13 cellular contexts compared by ENCODE assay signal in genomic region chr14:100117647-100118376, GRCh38. TPM values are rescaled to one million over a fixed set of nuclear protein-coding genes. Genes with fewer than 3 reads are reported as not detected.
DNase-seq lines count a peak whose midpoint lies in the region; ATAC-seq, FAIRE-seq and TF ChIP-seq lines count a peak whose summit lies in the region.
"Had no signal": no experiment of that assay in that cellular context is flagged by ENCODE, and none has a peak within 500 bp of the region (broad histone marks: within the 10 kb centered on the region; RNA-seq: fewer than 3 reads in every experiment).

No MANE protein-coding gene starts in this region.

- POLR2A ChIA-PET in activated CD4-positive, alpha-beta T cell treated with anti-CD3 and anti-CD28 coated beads for 36 hours (lab: Charles Lee) = no interaction called here

- H3K27me3 ChIP-seq in small intestine (ENCODE audit: control insufficient read depth in 2 of 2, insufficient read depth in 2 of 2, low read length in 2 of 2) (no peaks in the 10 kb centered on the region), aorta (ENCODE audit: control insufficient read depth in 1 of 2, insufficient read depth in 2 of 2, low read length in 1 of 2) (no peaks in the 10 kb centered on the region), ascending aorta (no peaks in the 10 kb centered on the region)
- H3K27me3 ChIP-seq: testis had no signal

- H3K36me3 ChIP-seq in small intestine (ENCODE audit: control insufficient read depth in 2 of 2, insufficient read depth in 2 of 2, low read length in 2 of 2) = no peaks in the 10 kb centered on the region
- no peaks in the 10 kb centered on the region for H3K36me3 ChIP-seq in aorta (ENCODE audit: control insufficient read depth in 1 of 2, insufficient read depth in 2 of 2, low read length in 1 of 2)
- no peaks in the 10 kb centered on the region for H3K36me3 ChIP-seq in ascending aorta

- H3K4me1 ChIP-seq in small intestine (ENCODE audit: control insufficient read depth in 2 of 2, insufficient read depth in 1 of 2, low read depth in 1 of 2, low read length in 1 of 2) = no peaks in the 10 kb centered on the region
- H3K4me1 ChIP-seq in aorta (ENCODE audit: control insufficient read depth in 1 of 2, insufficient read depth in 2 of 2, low read length in 2 of 2) = no peaks in the 10 kb centered on the region
- no peaks in the 10 kb centered on the region for H3K4me1 ChIP-seq in ascending aorta
- H3K4me1 ChIP-seq: testis had no signal

- no peak overlapping the region for H3K4me3 Mint-ChIP-seq in activated CD4-positive, alpha-beta T cell treated with anti-CD3 and anti-CD28 coated beads for 36 hours
- no peak overlapping the region for H3K4me3 Mint-ChIP-seq in activated naive CD8-positive, alpha-beta T cell treated with anti-CD3 and anti-CD28 coated beads for 36 hours

- no peak for DNase-seq in activated CD4-positive, alpha-beta T cell treated with anti-CD3 and anti-CD28 coated beads for 36 hours
- DNase-seq in activated CD4-positive, alpha-beta T cell treated with anti-CD3 and anti-CD28 coated beads, Interleukin-2, amount 50 U/mL, for 1 hour = no peak
- DNase-seq in NCI-H345 (lab: John Stamatoyannopoulos, UW) (peak; percentile 66), small intestine (peak; percentile 83), aorta (no peak), ascending aorta (ENCODE audit: low spot score in 2 of 2) (no peak)
- DNase-seq in activated naive CD8-positive, alpha-beta T cell treated with anti-CD3 and anti-CD28 coated beads for 36 hours = no peak
- DNase-seq: NCI-H1092, testis had no signal

- no peak overlapping the region for H3K27ac ChIP-seq in small intestine (ENCODE audit: low read depth in 1 of 2, low read length in 1 of 2)
- no peak overlapping the region for H3K27ac ChIP-seq in aorta (ENCODE audit: low read depth in 1 of 2, low read length in 2 of 2)
- no peak overlapping the region for H3K27ac ChIP-seq in ascending aorta
- H3K27ac ChIP-seq: HL-60, testis had no signal

- peaks cover 34% of the 10 kb centered on the region for H3K4me1 Mint-ChIP-seq in activated CD4-positive, alpha-beta T cell treated with anti-CD3 and anti-CD28 coated beads for 36 hours
- H3K4me1 Mint-ChIP-seq in activated naive CD8-positive, alpha-beta T cell treated with anti-CD3 and anti-CD28 coated beads for 36 hours = peaks cover 33% of the 10 kb centered on the region

- H3K27ac Mint-ChIP-seq in activated CD4-positive, alpha-beta T cell treated with anti-CD3 and anti-CD28 coated beads for 36 hours = peak overlapping the region; percentile 83
- peak overlapping the region; percentile 66 for H3K27ac Mint-ChIP-seq in activated naive CD8-positive, alpha-beta T cell treated with anti-CD3 and anti-CD28 coated beads for 36 hours

- FAIRE-seq in small intestine (lab: Jason Lieb, UNC) = no peak

- H3K36me3 Mint-ChIP-seq in activated CD4-positive, alpha-beta T cell treated with anti-CD3 and anti-CD28 coated beads for 36 hours (ENCODE audit: low read depth) = peaks cover 22% of the 10 kb centered on the region
- peaks cover 21% of the 10 kb centered on the region for H3K36me3 Mint-ChIP-seq in activated naive CD8-positive, alpha-beta T cell treated with anti-CD3 and anti-CD28 coated beads for 36 hours

- H3K9me3 ChIP-seq in small intestine (ENCODE audit: control insufficient read depth, low read depth) (no peaks in the 10 kb centered on the region), aorta (ENCODE audit: control insufficient read depth, low read length) (no peaks in the 10 kb centered on the region), ascending aorta (no peaks in the 10 kb centered on the region)
- H3K9me3 ChIP-seq: testis had no signal

- intact Hi-C loops in activated CD4-positive, alpha-beta T cell treated with anti-CD3 and anti-CD28 coated beads for 36 hours (cut with DNase I, micrococcal nuclease) = no loop called here
- intact Hi-C loops in aorta (cut with DNase I) (no loop called here), ascending aorta (cut with DNase I) (no loop called here)

- no peak for TF ChIP-seq CTCF in ascending aorta (IDR thresholded peaks at IDR 0.05)

- CTCF ChIA-PET in activated CD4-positive, alpha-beta T cell treated with anti-CD3 and anti-CD28 coated beads for 36 hours (lab: Charles Lee) = interaction anchor here (0.6 to 3.7 kb wide), 6 partner anchors 9 to 134 kb away, joined by 3 to 22 read pairs (median 3); no protein-coding TSS in a partner anchor

- H3K4me3 ChIP-seq in small intestine (ENCODE audit: low read depth in 1 of 2, low read length in 2 of 2) = no peak overlapping the region
- no peak overlapping the region for H3K4me3 ChIP-seq in aorta (ENCODE audit: low read length in 2 of 2)
- H3K4me3 ChIP-seq in ascending aorta = no peak overlapping the region
- H3K4me3 ChIP-seq: lung, testis had no signal

- 48 to 72% (median 70%) methylated on average over 13 of the region's 13 CpGs for whole genome bisulfite sequencing in small intestine, 3 donors
- WGBS in aorta, 2 donors = 95 to 97% methylated on average over 13 of the region's 13 CpGs

- ATAC-seq in activated CD4-positive, alpha-beta T cell treated with anti-CD3 and anti-CD28 coated beads for 36 hours = peak; percentile 27
- ATAC-seq in HG02884 (IDR thresholded peaks at IDR 0.05; ENCODE audit: unreplicated experiment) (no peak), aorta (ENCODE audit: low FRiP score) (no peak)

- H3K27me3 Mint-ChIP-seq in activated CD4-positive, alpha-beta T cell treated with anti-CD3 and anti-CD28 coated beads for 36 hours = no peaks in the 10 kb centered on the region
- no peaks in the 10 kb centered on the region for H3K27me3 Mint-ChIP-seq in activated naive CD8-positive, alpha-beta T cell treated with anti-CD3 and anti-CD28 coated beads for 36 hours

- no peaks in the 10 kb centered on the region for H3K9me3 Mint-ChIP-seq in activated CD4-positive, alpha-beta T cell treated with anti-CD3 and anti-CD28 coated beads for 36 hours (ENCODE audit: low read depth)
- no peaks in the 10 kb centered on the region for H3K9me3 Mint-ChIP-seq in activated naive CD8-positive, alpha-beta T cell treated with anti-CD3 and anti-CD28 coated beads for 36 hours

RNA-seq across cellular contexts. Expression of gene DEGS2, which starts 41.6 kb away (rescaled TPM):
- 1 to 10 TPM; 2.6 to 2.8 TPM for total RNA-seq in activated CD4-positive, alpha-beta T cell treated with anti-CD3 and anti-CD28 coated beads for 36 hours
- total RNA-seq in activated naive CD8-positive, alpha-beta T cell treated with anti-CD3 and anti-CD28 coated beads for 36 hours = 1 to 10 TPM; 1.6 to 1.8 TPM
- polyA plus RNA-seq in small intestine (10 to 100 TPM; 16.1 to 47.0 (median 19.7) TPM), aorta (1 to 10 TPM in 1 of 2 donors, under 1 TPM in 1; 0.10 to 3.0 TPM)
- total RNA-seq in aorta (under 1 TPM; 0.81 to 0.99 TPM), ascending aorta (1.6 TPM)
- total RNA-seq: RPMI7951 had no signal

RNA-seq across cellular contexts. Expression of gene EVL, which starts 52.6 kb away (rescaled TPM):
- total RNA-seq in activated CD4-positive, alpha-beta T cell treated with anti-CD3 and anti-CD28 coated beads for 36 hours = 100 to 1,000 TPM; 249 to 378 TPM
- 100 to 1,000 TPM; 225 to 236 TPM for total RNA-seq in activated naive CD8-positive, alpha-beta T cell treated with anti-CD3 and anti-CD28 coated beads for 36 hours
- polyA plus RNA-seq in small intestine = 10 to 100 TPM; 21.0 to 35.2 (median 28.4) TPM
- total RNA-seq in aorta = 100 to 1,000 TPM in 1 of 2 donors, 10 to 100 TPM in 1; 34.2 to 133 TPM
- 10 to 100 TPM; 21.3 to 77.2 TPM for polyA plus RNA-seq in aorta
- 11.7 TPM for total RNA-seq in ascending aorta

Comparison
In these comparisons a context has a peak if more than half of its experiments do, and no peak if none do; other contexts are left out.
1. DNase-seq: peak in NCI-H345 (single experiment) and small intestine (single experiment); none in activated CD4-positive, alpha-beta T cell treated with anti-CD3 and anti-CD28 coated beads for 36 hours (single experiment), activated CD4-positive, alpha-beta T cell treated with anti-CD3 and anti-CD28 coated beads, Interleukin-2, amount 50 U/mL, for 1 hour (single experiment), activated naive CD8-positive, alpha-beta T cell treated with anti-CD3 and anti-CD28 coated beads for 36 hours (single experiment), aorta (0 of 2) and ascending aorta (0 of 2).